8 cellular contexts compared by ENCODE assay signal in genomic region chr12:104358353-104359003, GRCh38. TPM values are rescaled to one million over a fixed set of nuclear protein-coding genes. Genes with fewer than 3 reads are reported as not detected.
DNase-seq lines count a peak whose midpoint lies in the region; ATAC-seq and TF ChIP-seq lines count a peak whose summit lies in the region.

No MANE protein-coding gene starts in this region.

- no peak for TF ChIP-seq POLR2A in HCT116 (IDR thresholded peaks at IDR 0.05; ENCODE audit: borderline replicate concordance, extremely low read depth, insufficient read depth, insufficient read length)

- RAD21 ChIA-PET in HCT116 (lab: Charles Lee; ENCODE audit: low non-redundant PET in 1 of 2, low total read pairs in 2 of 2, uncharacterized antibody in 2 of 2, unreplicated experiment in 2 of 2), result interaction anchor here in 1 of 2 experiments (0.6 kb wide), 1 partner anchor 158 kb away, joined by 4 read pairs; no protein-coding TSS in a partner anchor

- H3K36me3 ChIP-seq in HCT116 (ENCODE audit: control insufficient read depth in 1 of 2, insufficient read depth in 2 of 2, low read length in 2 of 2), result peaks cover 0 to 8% of the 10 kb centered on the region in 2 experiments; a peak in 1 of 4 replicates
- peaks cover 12% of the 10 kb centered on the region for H3K36me3 ChIP-seq in lower lobe of right lung

- no peaks in the 10 kb centered on the region for H3K4me1 ChIP-seq in HCT116 (ENCODE audit: control insufficient read depth in 1 of 2, insufficient read depth in 2 of 2, low read length in 2 of 2)
- no peaks in the 10 kb centered on the region for H3K4me1 ChIP-seq in lower lobe of right lung

- no peaks in the 10 kb centered on the region for H3K27me3 ChIP-seq in HCT116 (ENCODE audit: insufficient read depth, low read length)
- H3K27me3 ChIP-seq in lower lobe of right lung (ENCODE audit: low read depth), result no peaks in the 10 kb centered on the region

- H2AFZ ChIP-seq in HCT116 (ENCODE audit: low read depth, low read length, poor library complexity, severe bottlenecking), result no peak overlapping the region

- intact Hi-C loops in HCT116 (cut with micrococcal nuclease) (loop anchor here (1.0 kb wide), 2 partner anchors 143 to 157 kb away; partner anchors contain the start of gene TXNRD1), lower lobe of right lung (cut with DNase I) (loop anchor here (10.0 kb wide), 1 partner anchor 144 kb away; the partner anchor contains the start of gene TXNRD1)

- no peaks in the 10 kb centered on the region for H3K9me3 ChIP-seq in HCT116 (ENCODE audit: control insufficient read depth in 1 of 2, insufficient read depth in 1 of 2, low read depth in 1 of 2, low read length in 2 of 2)
- peaks cover 3% of the 10 kb centered on the region for H3K9me3 ChIP-seq in lower lobe of right lung

- no peaks in the 10 kb centered on the region for H4K20me1 ChIP-seq in HCT116 (ENCODE audit: insufficient read depth)

- no peaks in the 10 kb centered on the region for H3K79me2 ChIP-seq in HCT116 (ENCODE audit: insufficient read depth, low read length)

- H3K4me2 ChIP-seq in HCT116 (ENCODE audit: low read length), result no peak overlapping the region

- ATAC-seq in HCT116 (peak; percentile 72), lower lobe of right lung (peak; percentile 89 to 92)
- ATAC-seq in activated CD4-positive, CD25-positive, alpha-beta regulatory T cell treated with anti-CD3 and anti-CD28 coated beads, Interleukin-2, amount 50 U/mL, for 24 hours, result peak; percentile 71 to 72

- no peak overlapping the region for H3K9ac ChIP-seq in HCT116 (ENCODE audit: low read length)

- no TSS peak for BruUV-seq in HCT116 (replicated peaks; lab: Mats Ljungman, UMichigan)

- H3K9me2 ChIP-seq in HCT116 (ENCODE audit: insufficient read depth), result no peaks in the 10 kb centered on the region

- peak; percentile 87 for TF ChIP-seq RAD21 in HCT116 (IDR thresholded peaks at IDR 0.05; ENCODE audit: low read depth)

- H3K27ac ChIP-seq in HCT116 (ENCODE audit: low read depth, low read length) (no peak overlapping the region), lower lobe of right lung (no peak overlapping the region)

- no peak overlapping the region for H3K4me3 ChIP-seq in GM12864 (ENCODE audit: low read depth, low read length)
- no peak overlapping the region for H3K4me3 ChIP-seq in HCT116 (replicated peaks in 1 of 2; ENCODE audit: low read depth in 1 of 2, low read length in 2 of 2)
- H3K4me3 ChIP-seq in lower lobe of right lung, result no peak overlapping the region

- CTCF ChIA-PET in HCT116 (lab: Charles Lee), result interaction anchor here (0.7 to 1.2 kb wide), 3 partner anchors 10 to 695 kb away, joined by 3 to 4 read pairs (median 4); no protein-coding TSS in a partner anchor

- DNase-seq in GM12864 (ENCODE audit: low read depth) (peak; percentile 55), HCT116 (ENCODE audit: low read depth, low spot score) (peak; percentile 35), NCI-H146 treated with DMSO at 0.1 percent for 48 hours (lab: John Stamatoyannopoulos, UW; ENCODE audit: unreplicated experiment) (peak; percentile 19), cerebellar cortex (ENCODE audit: low spot score) (peak; percentile 56), lower lobe of right lung (peak; percentile 73), NCI-H1048 (lab: John Stamatoyannopoulos, UW) (no peak)
- DNase-seq in stimulated activated CD8-positive, alpha-beta memory T cell treated with anti-CD3 and anti-CD28 coated beads, Interleukin-2, amount 100 ng/mL, for 1 hour (ENCODE audit: low read depth in 2 of 2), result peak; percentile 43 to 44

- POLR2A ChIA-PET in HCT116 (lab: Charles Lee), result interaction anchor here (0.7 to 1.5 kb wide), 2 partner anchors 138 to 157 kb away, joined by 4 to 5 read pairs; no protein-coding TSS in a partner anchor

- TF ChIP-seq CTCF in GM12864 (IDR thresholded peaks at IDR 0.05; ENCODE audit: low read depth, low read length, missing control alignments) (peak; percentile 96), HCT116 (IDR thresholded peaks at IDR 0.05 in 2 of 3, conservative IDR thresholded peaks at IDR 0.05 in 1 of 3; ENCODE audit: borderline replicate concordance in 1 of 3, insufficient read depth in 1 of 3, low read depth in 2 of 3, low read length in 2 of 3) (peak; percentile 78 to 93 (median 79)), lower lobe of right lung (IDR thresholded peaks at IDR 0.05) (peak; percentile 85)

TF ChIP-seq in HCT116, 20 proteins besides CTCF, POLR2A, EP300 and RAD21:
- TF ChIP-seq CBX3 (IDR thresholded peaks at IDR 0.05; ENCODE audit: low read depth) (peak; percentile 53; the same call in 1 of the 2 replicates), SIN3A (IDR thresholded peaks at IDR 0.05; ENCODE audit: low read depth) (no peak), POLR2AphosphoS5 (IDR thresholded peaks at IDR 0.05; ENCODE audit: low read depth, low read length) (peak; percentile 24; the same call in 1 of the 2 replicates)

RNA-seq across cellular contexts. Expression of gene EID3, which starts 54.9 kb away (rescaled TPM):
- total RNA-seq in HCT116 (2021; ENCODE audit: unreplicated experiment) (3.0 TPM), lower lobe of right lung (3.3 TPM)
- 0.49 and 1.3 TPM in 2 replicates for polyA plus RNA-seq in HCT116 (2012)
